1 cellular context compared by ENCODE assay signal in genomic region chr1:109924316-109924715, GRCh38.
TF ChIP-seq lines count a peak whose summit lies in the region.

No MANE protein-coding gene starts in this region.

TF ChIP-seq in GM23338, 12 proteins besides CTCF, POLR2A, EP300 and RAD21 (continued from another document):
- no peak for TF ChIP-seq REST (IDR thresholded peaks at IDR 0.05; ENCODE audit: unreplicated experiment)
- no peak for TF ChIP-seq STAT1 (IDR thresholded peaks at IDR 0.05; ENCODE audit: unreplicated experiment)
- TF ChIP-seq JUNB (IDR thresholded peaks at IDR 0.05; ENCODE audit: unreplicated experiment): no peak
- no peak for TF ChIP-seq ZNF462 (CRISPR knock-in tag; IDR thresholded peaks at IDR 0.05)
- TF ChIP-seq POLR2AphosphoS5 (IDR thresholded peaks at IDR 0.05; ENCODE audit: low read depth): no peak
- no peak for TF ChIP-seq EZH2phosphoT487 (IDR thresholded peaks at IDR 0.05; ENCODE audit: unreplicated experiment)
- no peak for TF ChIP-seq NANOG (IDR thresholded peaks at IDR 0.05; ENCODE audit: borderline replicate concordance)
- TF ChIP-seq ZNF331 (CRISPR knock-in tag; IDR thresholded peaks at IDR 0.05; ENCODE audit: low read depth): no peak
- no peak for TF ChIP-seq EZH2 (IDR thresholded peaks at IDR 0.05; ENCODE audit: low read depth, unreplicated experiment)
- TF ChIP-seq ZNF114 (CRISPR knock-in tag; IDR thresholded peaks at IDR 0.05): no peak
- TF ChIP-seq, protein P1, sequence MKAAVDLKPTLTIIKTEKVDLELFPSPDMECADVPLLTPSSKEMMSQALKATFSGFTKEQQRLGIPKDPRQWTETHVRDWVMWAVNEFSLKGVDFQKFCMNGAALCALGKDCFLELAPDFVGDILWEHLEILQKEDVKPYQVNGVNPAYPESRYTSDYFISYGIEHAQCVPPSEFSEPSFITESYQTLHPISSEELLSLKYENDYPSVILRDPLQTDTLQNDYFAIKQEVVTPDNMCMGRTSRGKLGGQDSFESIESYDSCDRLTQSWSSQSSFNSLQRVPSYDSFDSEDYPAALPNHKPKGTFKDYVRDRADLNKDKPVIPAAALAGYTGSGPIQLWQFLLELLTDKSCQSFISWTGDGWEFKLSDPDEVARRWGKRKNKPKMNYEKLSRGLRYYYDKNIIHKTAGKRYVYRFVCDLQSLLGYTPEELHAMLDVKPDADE (IDR thresholded peaks at IDR 0.05): no peak
